In the genomic region with DNA sequence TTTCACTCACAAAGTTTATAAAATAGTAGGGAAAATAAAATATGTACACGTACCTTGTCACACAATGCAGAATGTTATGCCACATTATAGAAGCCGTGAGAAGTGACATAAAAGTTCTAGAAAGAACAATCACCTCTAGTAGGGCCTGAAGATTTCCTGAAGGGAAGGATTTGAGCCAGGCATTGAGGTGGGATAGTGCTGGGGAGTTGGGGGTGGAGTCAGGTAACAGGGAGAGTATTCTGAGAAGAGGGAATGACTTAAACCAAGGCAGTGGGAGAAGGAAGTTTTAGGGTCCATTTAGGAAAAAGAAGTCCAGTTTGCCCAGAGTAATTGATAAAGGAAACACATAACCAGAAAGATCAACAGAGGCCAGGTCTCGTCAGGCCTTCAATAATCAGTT, we compare ENCODE assay signal across 17 cellular contexts.
"Had no signal": no experiment of that assay in that cellular context is flagged by ENCODE, and none has a peak within 500 bp of the region (broad histone marks: within the 10 kb centered on the region; RNA-seq: fewer than 3 reads in every experiment).

No MANE protein-coding gene starts in this region.

- H3K27ac Mint-ChIP-seq: endodermal cell had no signal

- H3K9me3 ChIP-seq: breast epithelium, lower lobe of right lung, ovary, SJCRH30 had no signal

- H3K9me3 Mint-ChIP-seq: activated T-cell treated with anti-CD3 and anti-CD28 coated beads, Interleukin-2, amount 50 U/mL, for 4 hours; endodermal cell; immature natural killer cell had no signal

- ATAC-seq: activated T-cell treated with anti-CD3 and anti-CD28 coated beads, Interleukin-2, amount 50 U/mL, for 4 hours; left cardiac atrium; lower lobe of right lung had no signal

- H3K36me3 ChIP-seq: breast epithelium, lower lobe of right lung, ovary, SJCRH30, WERI-Rb-1 had no signal

- H3K27me3 ChIP-seq: breast epithelium, ovary, SJCRH30 had no signal

- DNase-seq: activated CD4-positive, alpha-beta T cell treated with anti-CD3 and anti-CD28 coated beads for 48 hours; activated T-cell treated with anti-CD3 and anti-CD28 coated beads, Interleukin-2, amount 50 U/mL, for 4 hours; anterior cingulate cortex; endodermal cell; erythroblast; hippocampal formation; immature natural killer cell; left cardiac atrium; lower lobe of right lung; ovary; SJCRH30; stimulated activated CD4-positive, alpha-beta T cell treated with anti-CD3 and anti-CD28 coated beads, Interleukin-12 subunit alpha, Interleukin-12 subunit beta, amount 100 ng/mL, for 4 hours; stimulated activated naive CD4-positive, alpha-beta T cell treated with Interleukin-2 at 50 U/mL for 16 hours; SW 1271; WERI-Rb-1 had no signal

- H3K4me3 ChIP-seq: breast epithelium, lower lobe of right lung, ovary, SJCRH30 had no signal

- H3K4me3 Mint-ChIP-seq: activated T-cell treated with anti-CD3 and anti-CD28 coated beads, Interleukin-2, amount 50 U/mL, for 4 hours; endodermal cell; immature natural killer cell had no signal

- FAIRE-seq: urothelium cell line had no signal

- H3K27ac ChIP-seq: breast epithelium, lower lobe of right lung, ovary, SJCRH30, WERI-Rb-1 had no signal

- H3K4me1 ChIP-seq: breast epithelium, lower lobe of right lung, SJCRH30 had no signal
